ENCODE assay signal across 8 cellular contexts in the genomic region with DNA sequence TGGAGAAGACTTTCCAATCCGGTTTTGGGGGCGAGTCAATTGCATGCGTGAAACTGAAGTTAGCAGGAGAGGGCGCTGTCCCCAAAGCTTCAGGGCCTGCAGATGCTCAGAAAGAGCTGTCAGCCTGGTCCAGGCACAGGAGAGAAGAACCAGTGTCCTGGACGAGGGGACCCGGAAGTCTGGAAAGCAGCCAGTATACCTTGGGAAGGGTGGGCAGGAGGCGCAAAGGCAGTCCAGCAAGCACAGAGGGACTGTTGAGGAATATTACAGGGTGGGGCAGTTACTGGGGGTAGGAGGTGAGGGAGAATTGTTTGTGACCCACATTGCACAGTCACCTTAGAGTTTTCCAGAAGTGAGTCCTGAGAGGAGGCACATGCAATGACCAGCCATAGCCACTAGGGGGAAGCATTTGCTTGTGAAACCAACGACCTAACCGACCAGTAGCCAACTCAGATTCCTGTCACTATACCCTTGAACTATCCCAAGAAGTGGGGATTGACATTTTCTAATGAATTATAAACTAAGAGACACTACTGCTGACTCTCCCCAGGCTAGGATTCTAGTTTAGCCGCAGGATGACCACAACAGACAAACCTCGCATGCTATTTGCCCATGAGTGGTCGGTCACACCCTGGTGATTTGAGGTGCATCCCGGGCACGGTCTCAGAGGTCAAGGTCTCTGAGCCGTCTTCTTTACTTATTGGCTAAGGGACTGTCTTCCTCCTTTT.
DNase-seq lines count a peak whose midpoint lies in the region; ATAC-seq and TF ChIP-seq lines count a peak whose summit lies in the region.

No MANE protein-coding gene starts in this region.

- H3F3A ChIP-seq in OCI-LY1 (ENCODE audit: insufficient read depth, low read length), result no peaks in the 10 kb centered on the region
- no peaks in the 10 kb centered on the region for H3F3A ChIP-seq in neural progenitor cell (ENCODE audit: low read depth)

- no peaks in the 10 kb centered on the region for H3K36me3 Mint-ChIP-seq in activated T-cell treated with anti-CD3 and anti-CD28 coated beads, Interleukin-2, amount 50 U/mL, for 24 hours (ENCODE audit: low read depth)
- no peaks in the 10 kb centered on the region for H3K36me3 Mint-ChIP-seq in neural progenitor cell

- no peak overlapping the region for H3K27ac Mint-ChIP-seq in activated T-cell treated with anti-CD3 and anti-CD28 coated beads, Interleukin-2, amount 50 U/mL, for 24 hours
- H3K27ac Mint-ChIP-seq in neural progenitor cell, result no peak overlapping the region

- H2AFZ ChIP-seq in OCI-LY1 (ENCODE audit: low read length), result 0 out of 2 replicates have a peak overlapping the region, but pooled peaks have one; percentile 42
- peak overlapping the region; percentile 88 for H2AFZ ChIP-seq in neural progenitor cell (replicated peaks)

- H3K4me1 Mint-ChIP-seq in activated T-cell treated with anti-CD3 and anti-CD28 coated beads, Interleukin-2, amount 50 U/mL, for 24 hours (ENCODE audit: low read depth), result no peaks in the 10 kb centered on the region
- peaks cover 2% of the 10 kb centered on the region for H3K4me1 Mint-ChIP-seq in neural progenitor cell

- no peaks in the 10 kb centered on the region for H3K36me3 ChIP-seq in OCI-LY1 (ENCODE audit: insufficient read depth, low read length)
- no peaks in the 10 kb centered on the region for H3K36me3 ChIP-seq in neural progenitor cell

- H3K4me1 ChIP-seq in OCI-LY1 (ENCODE audit: insufficient read depth, low read length, severe bottlenecking) (no peaks in the 10 kb centered on the region), neural progenitor cell (no peaks in the 10 kb centered on the region)

- H3K27me3 ChIP-seq in OCI-LY1 (ENCODE audit: insufficient read depth, low read length), result no peaks in the 10 kb centered on the region
- H3K27me3 ChIP-seq in neural progenitor cell, result no peaks in the 10 kb centered on the region

- peaks cover 5% of the 10 kb centered on the region for H3K27me3 Mint-ChIP-seq in activated T-cell treated with anti-CD3 and anti-CD28 coated beads, Interleukin-2, amount 50 U/mL, for 24 hours
- H3K27me3 Mint-ChIP-seq in neural progenitor cell (ENCODE audit: insufficient read depth, low read depth), result no peaks in the 10 kb centered on the region

- no peaks in the 10 kb centered on the region for H3K9me3 Mint-ChIP-seq in activated T-cell treated with anti-CD3 and anti-CD28 coated beads, Interleukin-2, amount 50 U/mL, for 24 hours
- no peaks in the 10 kb centered on the region for H3K9me3 Mint-ChIP-seq in neural progenitor cell

- peak; percentile 86 for ATAC-seq in GM21447 (IDR thresholded peaks at IDR 0.05; ENCODE audit: unreplicated experiment)

- no peaks in the 10 kb centered on the region for H4K20me1 ChIP-seq in OCI-LY1 (ENCODE audit: insufficient read depth, low read length)
- no peaks in the 10 kb centered on the region for H4K20me1 ChIP-seq in neural progenitor cell (ENCODE audit: low read depth)

- H3K9me3 ChIP-seq in OCI-LY1 (ENCODE audit: low read length) (no peaks in the 10 kb centered on the region), neural progenitor cell (ENCODE audit: low read depth) (no peaks in the 10 kb centered on the region)

- H3K4me2 ChIP-seq in OCI-LY1 (ENCODE audit: low read length) (no peak overlapping the region; the same call in 1 of the 2 replicates), neural progenitor cell (no peak overlapping the region)

- TF ChIP-seq CTCF in OCI-LY1 (IDR thresholded peaks at IDR 0.05; ENCODE audit: low read length) (peak; percentile 87), fibroblast of pulmonary artery (IDR thresholded peaks at IDR 0.05; ENCODE audit: low read length, missing control alignments) (peak; percentile 95), neural progenitor cell (IDR thresholded peaks at IDR 0.05) (peak; percentile 84)

- H3K9me2 ChIP-seq in OCI-LY1 (ENCODE audit: low read depth, low read length), result no peaks in the 10 kb centered on the region

- no peaks in the 10 kb centered on the region for H3K79me2 ChIP-seq in OCI-LY1 (ENCODE audit: insufficient read depth, low read length)
- no peaks in the 10 kb centered on the region for H3K79me2 ChIP-seq in neural progenitor cell (ENCODE audit: low read depth)

- H3K4me3 ChIP-seq in OCI-LY1 (ENCODE audit: low read depth, low read length, poor library complexity, severe bottlenecking) (no peak overlapping the region), fibroblast of pulmonary artery (replicated peaks; ENCODE audit: low read depth, low read length) (no peak overlapping the region), neural progenitor cell (no peak overlapping the region)

- DNase-seq in DMS153 (lab: John Stamatoyannopoulos, UW), result peak; percentile 35
- DNase-seq in HT-29 (ENCODE audit: low spot score), result peak; percentile 81
- DNase-seq in activated T-cell treated with anti-CD3 and anti-CD28 coated beads, Interleukin-2, amount 50 U/mL, for 24 hours, result peak; percentile 63
- DNase-seq in fibroblast of pulmonary artery (ENCODE audit: low read depth), result peak; percentile 88
- peak; percentile 85 for DNase-seq in neural progenitor cell (ENCODE audit: low spot score)
- peak; percentile 95 for DNase-seq in superior temporal gyrus (ENCODE audit: extremely low spot score)

- H3K27ac ChIP-seq in OCI-LY1 (ENCODE audit: low read depth, low read length, poor library complexity, severe bottlenecking), result no peak overlapping the region
- no peak overlapping the region for H3K27ac ChIP-seq in neural progenitor cell

- H3K4me3 Mint-ChIP-seq in activated T-cell treated with anti-CD3 and anti-CD28 coated beads, Interleukin-2, amount 50 U/mL, for 24 hours, result no peak overlapping the region
- no peak overlapping the region for H3K4me3 Mint-ChIP-seq in neural progenitor cell

- H3K9ac ChIP-seq in OCI-LY1 (ENCODE audit: low read length) (no peak overlapping the region), neural progenitor cell (no peak overlapping the region)

Comparison
In these comparisons a context has a peak if more than half of its experiments do, and no peak if none do; other contexts are left out.
1. DNase-seq: peak in every context shown above with its lines; median percentile 95 in superior temporal gyrus; 88 in fibroblast of pulmonary artery; 85 in neural progenitor cell; 81 in HT-29; 63 in activated T-cell treated with anti-CD3 and anti-CD28 coated beads, Interleukin-2, amount 50 U/mL, for 24 hours; 35 in DMS153.